In the genomic region with DNA sequence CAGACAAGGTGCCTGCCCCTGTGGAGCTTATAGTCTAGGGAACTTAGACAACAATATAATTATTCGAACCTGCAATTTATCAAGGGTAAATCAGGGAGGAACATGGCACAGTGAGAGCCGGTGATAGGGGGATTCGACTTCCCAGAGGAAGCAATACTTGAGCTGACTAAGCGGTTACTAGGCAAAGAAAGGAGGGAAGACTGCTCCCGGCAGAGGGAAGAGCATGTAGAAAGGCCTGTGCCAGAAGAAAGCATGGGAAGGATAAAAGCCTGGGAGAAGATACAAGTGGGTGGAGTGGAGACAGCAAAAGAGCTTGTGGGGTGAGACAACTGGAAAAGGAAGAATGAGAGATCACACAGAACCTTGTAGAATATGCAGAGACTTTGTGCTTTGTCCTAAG, we compare ENCODE assay signal across 18 cellular contexts.
"Had no signal": no experiment of that assay in that cellular context is flagged by ENCODE, and none has a peak within 500 bp of the region (broad histone marks: within the 10 kb centered on the region; RNA-seq: fewer than 3 reads in every experiment).

No MANE protein-coding gene starts in this region.

- ATAC-seq: activated CD8-positive, alpha-beta memory T cell treated with anti-CD3 and anti-CD28 coated beads, Interleukin-2, amount 10 ng/mL, durations not matched to agents 7 days and 5 days; activated T-helper 17 cell treated with anti-CD3 and anti-CD28 coated beads, Interleukin-2, amount 50 U/mL, for 72 hours; esophagus mucosa; foreskin keratinocyte had no signal

- H3K27ac ChIP-seq: coronary artery, foreskin keratinocyte, tibial artery had no signal

- DNase-seq: activated CD4-positive, alpha-beta memory T cell treated with anti-CD3 and anti-CD28 coated beads, Interleukin-2, amount 10 ng/mL, durations not matched to agents 7 days and 5 days; activated CD4-positive, alpha-beta T cell treated with anti-CD3 and anti-CD28 coated beads for 48 hours; activated CD4-positive, CD25-positive, alpha-beta regulatory T cell; activated CD8-positive, alpha-beta memory T cell treated with anti-CD3 and anti-CD28 coated beads, Interleukin-2, amount 10 ng/mL, durations not matched to agents 7 days and 5 days; activated naive CD4-positive, alpha-beta T cell treated with Interleukin-2 at 50 U/mL for 16 hours; foreskin keratinocyte; hypothalamus; midbrain; stimulated activated CD8-positive, alpha-beta memory T cell treated with anti-CD3 and anti-CD28 coated beads, Interleukin-4, amount 100 ng/mL, for 48 hours; stimulated activated naive CD4-positive, alpha-beta T cell treated with Interleukin-2 at 50 U/mL for 16 hours; substantia nigra; T-helper 1 cell; T-helper 9 cell had no signal

- H3K4me1 ChIP-seq: foreskin keratinocyte had no signal

- H3K36me3 ChIP-seq: tibial artery had no signal

- H3K27me3 ChIP-seq: foreskin keratinocyte, tibial artery had no signal

- H3K4me3 ChIP-seq: coronary artery, lung, tibial artery had no signal

- H3K9me3 ChIP-seq: tibial artery had no signal
